23 cellular contexts compared by ENCODE assay signal in the genomic region with DNA sequence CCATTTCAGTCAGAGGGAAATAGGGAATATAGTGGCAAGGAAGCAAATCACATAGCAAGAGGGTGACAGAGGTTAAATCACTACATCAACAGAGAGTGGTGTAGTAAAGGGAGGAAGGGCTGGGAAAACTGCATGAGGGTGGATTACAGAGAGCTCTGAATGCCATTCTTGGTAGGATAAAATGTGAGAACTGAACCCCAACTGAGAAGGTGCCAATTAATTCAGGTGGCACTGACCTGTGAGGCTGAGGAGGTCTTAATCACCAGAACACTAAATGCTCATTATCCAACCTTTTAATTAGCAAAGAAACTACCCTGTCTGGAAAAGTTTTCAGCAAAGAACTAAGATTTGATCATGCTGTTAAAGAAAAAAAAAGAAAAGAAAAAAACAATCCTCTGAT.
A peak's percentile ranks its signal among the peaks of the same experiment; 100 is the strongest.
DNase-seq lines count a peak whose midpoint lies in the region; ATAC-seq and TF ChIP-seq lines count a peak whose summit lies in the region.
"Had no signal": no experiment of that assay in that cellular context is flagged by ENCODE, and none has a peak within 500 bp of the region (broad histone marks: within the 10 kb centered on the region; RNA-seq: fewer than 3 reads in every experiment).

No MANE protein-coding gene starts in this region.

- H3K36me3 ChIP-seq in endodermal cell (ENCODE audit: control insufficient read depth, insufficient read depth, low read length) (no peaks in the 10 kb centered on the region), mesendoderm (ENCODE audit: control insufficient read depth, insufficient read depth, low read length) (no peaks in the 10 kb centered on the region), parathyroid adenoma (ENCODE audit: control insufficient read depth, insufficient read depth, low read length) (no peaks in the 10 kb centered on the region)
- H3K36me3 ChIP-seq: BE2C had no signal

- H3K9me3 ChIP-seq in endodermal cell (ENCODE audit: control insufficient read depth, low read length) (peaks cover 6% of the 10 kb centered on the region), parathyroid adenoma (ENCODE audit: control insufficient read depth, low read length) (no peaks in the 10 kb centered on the region)
- H3K9me3 ChIP-seq: BE2C had no signal

- H3K79me2 ChIP-seq in mesendoderm (ENCODE audit: control insufficient read depth, insufficient read depth, low read length): no peaks in the 10 kb centered on the region
- no peaks in the 10 kb centered on the region for H3K79me2 ChIP-seq in parathyroid adenoma

- DNase-seq in endodermal cell: no peak
- DNase-seq in mesendoderm: peak; percentile 18
- no peak for DNase-seq in stimulated activated naive B cell treated with anti-CD40 and anti-IgM and Interleukin-4, amounts not matched to agents 10 μg/mL and 1 μg/mL and 100 μg/mL, for 72 hours
- no peak for DNase-seq in occipital lobe (lab: John Stamatoyannopoulos, UW)
- DNase-seq in activated CD8-positive, alpha-beta memory T cell treated with anti-CD3 and anti-CD28 coated beads for 24 hours: no peak
- DNase-seq: ACHN; BE2C; C1 segment of cervical spinal cord; CD4-positive, CD25-positive, alpha-beta regulatory T cell; CD8-positive, alpha-beta memory T cell; COR-L47; DMS 273 treated with DMSO at 0.1 percent for 48 hours; DMS53; DND-41; EL; HCEC 1CT had no signal

- H2BK120ac ChIP-seq in mesendoderm (ENCODE audit: low read depth, low read length): no peak overlapping the region

- H3K27ac ChIP-seq in endodermal cell (ENCODE audit: low read depth, low read length) (no peak overlapping the region), mesendoderm (ENCODE audit: low read depth, low read length) (no peak overlapping the region), parathyroid adenoma (no peak overlapping the region)

- H3K4me3 ChIP-seq in endodermal cell (ENCODE audit: low read length) (no peak overlapping the region), mesendoderm (ENCODE audit: low read length) (no peak overlapping the region), parathyroid adenoma (ENCODE audit: low read depth, low read length) (no peak overlapping the region)
- H3K4me3 ChIP-seq: GM12878, GM23338 had no signal

- TF ChIP-seq CTCF in endodermal cell (conservative IDR thresholded peaks at IDR 0.05) (no peak), parathyroid adenoma (IDR thresholded peaks at IDR 0.05) (no peak)

- H3K4ac ChIP-seq in mesendoderm (ENCODE audit: low read depth, low read length): no peak overlapping the region

- H4K8ac ChIP-seq in mesendoderm (ENCODE audit: low read depth, low read length): no peak overlapping the region

- H3K4me1 Mint-ChIP-seq in endodermal cell: peaks cover 13% of the 10 kb centered on the region
- H3K4me1 Mint-ChIP-seq in stimulated activated naive B cell treated with anti-CD40 and anti-IgM and Interleukin-4, amounts not matched to agents 10 μg/mL and 1 μg/mL and 100 μg/mL, for 72 hours: no peaks in the 10 kb centered on the region
- H3K4me1 Mint-ChIP-seq: CD8-positive, alpha-beta memory T cell; GM23338 had no signal

- H2BK5ac ChIP-seq in mesendoderm (ENCODE audit: low read length): no peak overlapping the region

- H2AK5ac ChIP-seq in mesendoderm (ENCODE audit: low read length): no peak overlapping the region

- peak overlapping the region; percentile 29 for H3K27ac Mint-ChIP-seq in endodermal cell
- peak overlapping the region; percentile 2 for H3K27ac Mint-ChIP-seq in stimulated activated naive B cell treated with anti-CD40 and anti-IgM and Interleukin-4, amounts not matched to agents 10 μg/mL and 1 μg/mL and 100 μg/mL, for 72 hours
- H3K27ac Mint-ChIP-seq: CD4-positive, CD25-positive, alpha-beta regulatory T cell; CD8-positive, alpha-beta memory T cell; GM23338; IgD-negative memory B cell had no signal

- H3K4me2 ChIP-seq in mesendoderm (ENCODE audit: low read length) (no peak overlapping the region), parathyroid adenoma (ENCODE audit: low read length) (no peak overlapping the region)
- H3K4me2 ChIP-seq: GM23338 had no signal

- H3K56ac ChIP-seq in mesendoderm (ENCODE audit: low read length): no peak overlapping the region

- H2BK15ac ChIP-seq in mesendoderm (replicated peaks; ENCODE audit: low read depth): no peak overlapping the region

- H3K23ac ChIP-seq in mesendoderm (ENCODE audit: low read length): no peak overlapping the region

- peak overlapping the region; percentile 18 for H3K4me3 Mint-ChIP-seq in endodermal cell
- no peak overlapping the region for H3K4me3 Mint-ChIP-seq in stimulated activated naive B cell treated with anti-CD40 and anti-IgM and Interleukin-4, amounts not matched to agents 10 μg/mL and 1 μg/mL and 100 μg/mL, for 72 hours
- H3K4me3 Mint-ChIP-seq: CD4-positive, CD25-positive, alpha-beta regulatory T cell; CD8-positive, alpha-beta memory T cell; GM23338; IgD-negative memory B cell had no signal

- no peak for ATAC-seq in stimulated activated naive B cell treated with anti-CD40 and anti-IgM and Interleukin-4, amounts not matched to agents 10 μg/mL and 1 μg/mL and 100 μg/mL, for 72 hours (replicated peaks)
- no peak for ATAC-seq in GM19467 (IDR thresholded peaks at IDR 0.05; ENCODE audit: unreplicated experiment)
- no peak for ATAC-seq in HG03039 (IDR thresholded peaks at IDR 0.05; ENCODE audit: unreplicated experiment)
- ATAC-seq: GM12878, GM23338, HepG2 had no signal

- H3K4me1 ChIP-seq in endodermal cell (ENCODE audit: control insufficient read depth, insufficient read depth, low read length) (peaks cover 5% of the 10 kb centered on the region), mesendoderm (ENCODE audit: control insufficient read depth, low read depth, low read length) (peaks cover 2% of the 10 kb centered on the region), parathyroid adenoma (peaks cover 9% of the 10 kb centered on the region)
- H3K4me1 ChIP-seq: BE2C had no signal

- H3K9ac ChIP-seq in endodermal cell (ENCODE audit: extremely low read depth, low read length, poor library complexity, severe bottlenecking) (no peak overlapping the region), mesendoderm (ENCODE audit: low read length) (no peak overlapping the region), parathyroid adenoma (no peak overlapping the region)

- peak overlapping the region; percentile 19 for H2AFZ ChIP-seq in parathyroid adenoma
- H2AFZ ChIP-seq: GM23338 had no signal

- no peak overlapping the region for H3K18ac ChIP-seq in mesendoderm (ENCODE audit: low read length)

- no peak overlapping the region for H4K5ac ChIP-seq in mesendoderm (ENCODE audit: low read length)

- H3K27me3 ChIP-seq in endodermal cell (ENCODE audit: control insufficient read depth, insufficient read depth, low read length, poor library complexity, severe bottlenecking) (no peaks in the 10 kb centered on the region), mesendoderm (ENCODE audit: insufficient read depth, low read length, poor library complexity) (no peaks in the 10 kb centered on the region), parathyroid adenoma (ENCODE audit: control insufficient read depth, insufficient read depth, low read length) (no peaks in the 10 kb centered on the region)
- H3K27me3 ChIP-seq: BE2C had no signal

- peaks cover 2% of the 10 kb centered on the region for H3K27me3 Mint-ChIP-seq in endodermal cell (ENCODE audit: insufficient read depth)
- peaks cover 0 to 3% of the 10 kb centered on the region in 2 donors for H3K27me3 Mint-ChIP-seq in stimulated activated naive B cell treated with anti-CD40 and anti-IgM and Interleukin-4, amounts not matched to agents 10 μg/mL and 1 μg/mL and 100 μg/mL, for 72 hours
- H3K27me3 Mint-ChIP-seq: CD8-positive, alpha-beta memory T cell; IgD-negative memory B cell had no signal

- no peaks in the 10 kb centered on the region for H3K36me3 Mint-ChIP-seq in endodermal cell (ENCODE audit: low read depth)
- H3K36me3 Mint-ChIP-seq in stimulated activated naive B cell treated with anti-CD40 and anti-IgM and Interleukin-4, amounts not matched to agents 10 μg/mL and 1 μg/mL and 100 μg/mL, for 72 hours: no peaks in the 10 kb centered on the region
- H3K36me3 Mint-ChIP-seq: CD4-positive, CD25-positive, alpha-beta regulatory T cell; IgD-negative memory B cell had no signal

- H3K9me3 Mint-ChIP-seq in endodermal cell: peaks cover 8% of the 10 kb centered on the region
- peaks cover 0 to 4% of the 10 kb centered on the region in 2 donors for H3K9me3 Mint-ChIP-seq in stimulated activated naive B cell treated with anti-CD40 and anti-IgM and Interleukin-4, amounts not matched to agents 10 μg/mL and 1 μg/mL and 100 μg/mL, for 72 hours

- H3K79me1 ChIP-seq in mesendoderm (ENCODE audit: low read length): no peaks in the 10 kb centered on the region
